ENCODE assay signal across 8 cellular contexts in genomic region chr9:97982191-97982718, GRCh38. TPM values are rescaled to one million over a fixed set of nuclear protein-coding genes. Genes with fewer than 3 reads are reported as not detected.
DNase-seq lines count a peak whose midpoint lies in the region; ATAC-seq and TF ChIP-seq lines count a peak whose summit lies in the region.

No MANE protein-coding gene starts in this region.

- peak overlapping the region; percentile 93 for H3K27ac Mint-ChIP-seq in activated T-cell treated with anti-CD3 and anti-CD28 coated beads, Interleukin-2, amount 50 U/mL, for 72 hours

- TF ChIP-seq POLR2A in right lobe of liver (IDR thresholded peaks at IDR 0.05) (no peak), transverse colon (IDR thresholded peaks at IDR 0.05) (no peak)

- H3K9me3 Mint-ChIP-seq in activated T-cell treated with anti-CD3 and anti-CD28 coated beads, Interleukin-2, amount 50 U/mL, for 72 hours, result no peaks in the 10 kb centered on the region

- no peaks in the 10 kb centered on the region for H3K27me3 Mint-ChIP-seq in activated T-cell treated with anti-CD3 and anti-CD28 coated beads, Interleukin-2, amount 50 U/mL, for 72 hours (ENCODE audit: low read depth)

- H3K4me3 ChIP-seq in right lobe of liver, result peak overlapping the region; percentile 84 to 94 (median 84)
- peak overlapping the region; percentile 74 to 98 (median 92) for H3K4me3 ChIP-seq in transverse colon

- no peak for ATAC-seq in activated T-cell treated with anti-CD3 and anti-CD28 coated beads, Interleukin-2, amount 50 U/mL, for 72 hours (replicated peaks in 1 of 2)
- ATAC-seq in right lobe of liver, result no peak

- no peaks in the 10 kb centered on the region for H3K9me3 ChIP-seq in right lobe of liver
- no peaks in the 10 kb centered on the region for H3K9me3 ChIP-seq in transverse colon

- H3K4me3 Mint-ChIP-seq in activated T-cell treated with anti-CD3 and anti-CD28 coated beads, Interleukin-2, amount 50 U/mL, for 72 hours, result peak overlapping the region; percentile 87 to 88

- DNase-seq in activated T-cell treated with anti-CD3 and anti-CD28 coated beads, Interleukin-2, amount 50 U/mL, for 72 hours, result no peak
- no peak for DNase-seq in activated T-cell treated with anti-CD3 and anti-CD28 coated beads, Interleukin-2, amount 50 U/mL, for 1 hour
- DNase-seq in right lobe of liver (no peak), transverse colon (no peak), T-helper 9 cell (no peak), germinal center (ENCODE audit: low spot score) (no peak), islet precursor cell (no peak)

- WGBS in right lobe of liver (ENCODE audit: insufficient coverage, low coverage, low lambda C conversion rate, missing lambda C conversion rate), result 41% methylated on average over 11 of the region's 16 CpGs
- WGBS in transverse colon (ENCODE audit: low coverage in 1 of 2), 2 donors, result 11 to 19% methylated on average over 6 to 16 of the region's 16 CpGs

- peak overlapping the region; percentile 94 for H3K27ac ChIP-seq in angular gyrus (ENCODE audit: low read depth, low read length)
- no peak overlapping the region for H3K27ac ChIP-seq in right lobe of liver
- peak overlapping the region; percentile 97 to 100 (median 99) for H3K27ac ChIP-seq in transverse colon

- peaks cover 0 to 6% of the 10 kb centered on the region in 2 donors for H3K36me3 Mint-ChIP-seq in activated T-cell treated with anti-CD3 and anti-CD28 coated beads, Interleukin-2, amount 50 U/mL, for 72 hours (ENCODE audit: insufficient read depth in 2 of 2)

- no peak for TF ChIP-seq EP300 in transverse colon (IDR thresholded peaks at IDR 0.05; ENCODE audit: low read depth)

- H3K27me3 ChIP-seq in right lobe of liver, result no peaks in the 10 kb centered on the region
- no peaks in the 10 kb centered on the region for H3K27me3 ChIP-seq in transverse colon

- intact Hi-C loops in right lobe of liver (cut with DNase I) (no loop called here), transverse colon (cut with DNase I; ENCODE audit: low total_unique reads) (loop anchor here (5.0 to 10.0 kb wide), 3 partner anchors 53 to 75 kb away; partner anchors contain the start of genes NANS and TRMO)

- in situ Hi-C loops in transverse colon (cut with MboI; ENCODE audit: low pct_ligation_motif_present in 1 of 4, low pct_unique_long_range_greater_than_20kb in 1 of 4, low sequenced_read_pairs in 3 of 4), result loop anchor here in 1 of 4 donors (25.0 kb wide), 1 partner anchor 105 kb away; no protein-coding TSS in a partner anchor

- H3K4me1 ChIP-seq in right lobe of liver, result peaks cover 0 to 5% (median 2%) of the 10 kb centered on the region in 4 donors
- peaks cover 28 to 45% (median 35%) of the 10 kb centered on the region in 4 donors for H3K4me1 ChIP-seq in transverse colon

- no peak for TF ChIP-seq CTCF in right lobe of liver (IDR thresholded peaks at IDR 0.05)
- TF ChIP-seq CTCF in transverse colon (IDR thresholded peaks at IDR 0.05), result no peak

- H3K36me3 ChIP-seq in right lobe of liver (no peaks in the 10 kb centered on the region), transverse colon (no peaks in the 10 kb centered on the region)

- peaks cover 60% of the 10 kb centered on the region for H3K4me1 Mint-ChIP-seq in activated T-cell treated with anti-CD3 and anti-CD28 coated beads, Interleukin-2, amount 50 U/mL, for 72 hours (ENCODE audit: low read depth)

RNA-seq across cellular contexts. Expression of gene ANP32B, which starts 0.9 kb away (rescaled TPM):
- 100 to 1,000 TPM; 361 to 433 TPM for total RNA-seq in activated T-cell treated with anti-CD3 and anti-CD28 coated beads, Interleukin-2, amount 50 U/mL, for 72 hours
- total RNA-seq in right lobe of liver (10 to 100 TPM in 5 of 6 experiments, 1 to 10 TPM in 1; 8.2 to 38.0 (median 30.6) TPM), transverse colon (10 to 100 TPM; 37.4 to 65.6 (median 43.0) TPM)

RNA-seq across cellular contexts. Expression of gene HEMGN, which starts 44.3 kb away (rescaled TPM):
- total RNA-seq in activated T-cell treated with anti-CD3 and anti-CD28 coated beads, Interleukin-2, amount 50 U/mL, for 72 hours, result 1 to 10 TPM; 1.1 to 1.5 TPM
- total RNA-seq in right lobe of liver (1 to 10 TPM in 2 of 6 experiments, under 1 TPM in 1, not detected in 3; 0.09 to 2.9 (median 1.0) TPM), transverse colon (not detected)

RNA-seq across cellular contexts. Expression of gene TRMO, which starts 60.0 kb away (rescaled TPM):
- 10 to 100 TPM; 15.4 TPM for total RNA-seq in activated T-cell treated with anti-CD3 and anti-CD28 coated beads, Interleukin-2, amount 50 U/mL, for 72 hours
- 10 to 100 TPM in 1 of 6 experiments, 1 to 10 TPM in 5; 5.7 to 14.7 (median 8.3) TPM for total RNA-seq in right lobe of liver
- 10 to 100 TPM; 25.6 to 37.8 (median 31.1) TPM for total RNA-seq in transverse colon

Comparison
In these comparisons a context has a peak if more than half of its experiments do, and no peak if none do; other contexts are left out.
1. H3K27ac ChIP-seq: peak in angular gyrus (single experiment) and transverse colon (4 of 4); none in right lobe of liver (0 of 3).
2. RNA of gene ANP32B, which starts 0.9 kb away (total RNA-seq): 361 to 433 TPM in activated T-cell treated with anti-CD3 and anti-CD28 coated beads, Interleukin-2, amount 50 U/mL, for 72 hours; 37.4 to 65.6 TPM in transverse colon and 8.2 to 38.0 TPM in right lobe of liver; every median in the first group is over 4 times any median in the second.